In genomic region chr1:55150880-55151582, GRCh38 we compare ENCODE assay signal across 11 cellular contexts.
DNase-seq lines count a peak whose midpoint lies in the region; ATAC-seq and TF ChIP-seq lines count a peak whose summit lies in the region.
"Had no signal": no experiment of that assay in that cellular context is flagged by ENCODE, and none has a peak within 500 bp of the region (broad histone marks: within the 10 kb centered on the region; RNA-seq: fewer than 3 reads in every experiment).

No MANE protein-coding gene starts in this region.

- peak overlapping the region; percentile 83 for H3K27ac Mint-ChIP-seq in activated CD4-positive, alpha-beta T cell treated with anti-CD3 and anti-CD28 coated beads, Interleukin-2, amount 10 ng/mL, durations not matched to agents 24 days and 14 days
- H3K27ac Mint-ChIP-seq in activated CD8-positive, alpha-beta T cell treated with anti-CD3 and anti-CD28 coated beads for 36 hours: peak overlapping the region; percentile 92
- peak overlapping the region; percentile 83 for H3K27ac Mint-ChIP-seq in stimulated activated effector memory CD8-positive, alpha-beta T cell treated with anti-CD3 and anti-CD28 coated beads, Interleukin-12 subunit alpha, Interleukin-12 subunit beta, amount 100 ng/mL, for 72 hours

- no peak for TF ChIP-seq CTCF in activated CD8-positive, alpha-beta T cell treated with anti-CD3 and anti-CD28 coated beads for 36 hours (IDR thresholded peaks at IDR 0.05)

- H3K4me1 ChIP-seq in SJCRH30: no peaks in the 10 kb centered on the region
- H3K4me1 ChIP-seq: foreskin keratinocyte had no signal

- peak overlapping the region; percentile 74 for H3K4me3 Mint-ChIP-seq in activated CD4-positive, alpha-beta T cell treated with anti-CD3 and anti-CD28 coated beads, Interleukin-2, amount 10 ng/mL, durations not matched to agents 24 days and 14 days
- H3K4me3 Mint-ChIP-seq in activated CD8-positive, alpha-beta T cell treated with anti-CD3 and anti-CD28 coated beads for 36 hours: peak overlapping the region; percentile 65
- H3K4me3 Mint-ChIP-seq in stimulated activated effector memory CD8-positive, alpha-beta T cell treated with anti-CD3 and anti-CD28 coated beads, Interleukin-12 subunit alpha, Interleukin-12 subunit beta, amount 100 ng/mL, for 72 hours: peak overlapping the region; percentile 45

- POLR2A ChIA-PET in activated CD8-positive, alpha-beta T cell treated with anti-CD3 and anti-CD28 coated beads for 36 hours (lab: Charles Lee): interaction anchor here (1.7 kb wide), 1 partner anchor 7 kb away, joined by 5 read pairs; no protein-coding TSS in a partner anchor

- H3K27me3 ChIP-seq in SJCRH30: no peaks in the 10 kb centered on the region
- H3K27me3 ChIP-seq: foreskin keratinocyte had no signal

- H3K4me3 ChIP-seq in SJCRH30: no peak overlapping the region

- H3K27ac ChIP-seq in SJCRH30: no peak overlapping the region
- H3K27ac ChIP-seq: foreskin keratinocyte had no signal

- peak; percentile 86 for ATAC-seq in HG02981 (IDR thresholded peaks at IDR 0.05; ENCODE audit: unreplicated experiment)
- peak; percentile 94 for ATAC-seq in activated CD8-positive, alpha-beta T cell treated with anti-CD3 and anti-CD28 coated beads for 36 hours
- peak; percentile 72 for ATAC-seq in stimulated activated effector memory CD8-positive, alpha-beta T cell treated with anti-CD3 and anti-CD28 coated beads, Interleukin-12 subunit alpha, Interleukin-12 subunit beta, amount 100 ng/mL, for 72 hours
- ATAC-seq: foreskin keratinocyte had no signal

- H3K36me3 Mint-ChIP-seq in activated CD4-positive, alpha-beta T cell treated with anti-CD3 and anti-CD28 coated beads, Interleukin-2, amount 10 ng/mL, durations not matched to agents 24 days and 14 days (ENCODE audit: low read depth): peaks cover 47% of the 10 kb centered on the region
- peaks cover 36% of the 10 kb centered on the region for H3K36me3 Mint-ChIP-seq in activated CD8-positive, alpha-beta T cell treated with anti-CD3 and anti-CD28 coated beads for 36 hours (ENCODE audit: low read depth)
- H3K36me3 Mint-ChIP-seq in stimulated activated effector memory CD8-positive, alpha-beta T cell treated with anti-CD3 and anti-CD28 coated beads, Interleukin-12 subunit alpha, Interleukin-12 subunit beta, amount 100 ng/mL, for 72 hours: peaks cover 51% of the 10 kb centered on the region

- H3K9me3 Mint-ChIP-seq in activated CD4-positive, alpha-beta T cell treated with anti-CD3 and anti-CD28 coated beads, Interleukin-2, amount 10 ng/mL, durations not matched to agents 24 days and 14 days: no peaks in the 10 kb centered on the region
- H3K9me3 Mint-ChIP-seq in activated CD8-positive, alpha-beta T cell treated with anti-CD3 and anti-CD28 coated beads for 36 hours: no peaks in the 10 kb centered on the region
- no peaks in the 10 kb centered on the region for H3K9me3 Mint-ChIP-seq in stimulated activated effector memory CD8-positive, alpha-beta T cell treated with anti-CD3 and anti-CD28 coated beads, Interleukin-12 subunit alpha, Interleukin-12 subunit beta, amount 100 ng/mL, for 72 hours

- DNase-seq in activated CD4-positive, alpha-beta T cell treated with anti-CD3 and anti-CD28 coated beads, Interleukin-2, amount 10 ng/mL, durations not matched to agents 24 days and 14 days: peak; percentile 74
- no peak for DNase-seq in activated CD4-positive, alpha-beta T cell treated with anti-CD3 and anti-CD28 coated beads for 48 hours
- DNase-seq in activated CD8-positive, alpha-beta T cell treated with anti-CD3 and anti-CD28 coated beads for 36 hours: no peak
- DNase-seq in stimulated activated effector memory CD8-positive, alpha-beta T cell treated with anti-CD3 and anti-CD28 coated beads, Interleukin-12 subunit alpha, Interleukin-12 subunit beta, amount 100 ng/mL, for 72 hours (ENCODE audit: low spot score in 2 of 2): no peak
- no peak for DNase-seq in occipital lobe (lab: John Stamatoyannopoulos, UW)
- no peak for DNase-seq in SJCRH30
- DNase-seq in T-helper 9 cell: no peak
- DNase-seq: foreskin keratinocyte, H7, NCI-H2171 had no signal

- H3K27me3 Mint-ChIP-seq in activated CD4-positive, alpha-beta T cell treated with anti-CD3 and anti-CD28 coated beads, Interleukin-2, amount 10 ng/mL, durations not matched to agents 24 days and 14 days: no peaks in the 10 kb centered on the region
- H3K27me3 Mint-ChIP-seq in activated CD8-positive, alpha-beta T cell treated with anti-CD3 and anti-CD28 coated beads for 36 hours: no peaks in the 10 kb centered on the region

- CTCF ChIA-PET in activated CD8-positive, alpha-beta T cell treated with anti-CD3 and anti-CD28 coated beads for 36 hours (lab: Charles Lee): interaction anchor here (0.7 to 1.0 kb wide), 3 partner anchors 62 to 212 kb away, joined by 3 read pairs; no protein-coding TSS in a partner anchor

- H3K9me3 ChIP-seq in SJCRH30 (replicated peaks): no peaks in the 10 kb centered on the region

- peaks cover 19% of the 10 kb centered on the region for H3K4me1 Mint-ChIP-seq in activated CD4-positive, alpha-beta T cell treated with anti-CD3 and anti-CD28 coated beads, Interleukin-2, amount 10 ng/mL, durations not matched to agents 24 days and 14 days
- peaks cover 35% of the 10 kb centered on the region for H3K4me1 Mint-ChIP-seq in activated CD8-positive, alpha-beta T cell treated with anti-CD3 and anti-CD28 coated beads for 36 hours (ENCODE audit: low read depth)
- peaks cover 25% of the 10 kb centered on the region for H3K4me1 Mint-ChIP-seq in stimulated activated effector memory CD8-positive, alpha-beta T cell treated with anti-CD3 and anti-CD28 coated beads, Interleukin-12 subunit alpha, Interleukin-12 subunit beta, amount 100 ng/mL, for 72 hours

- peaks cover 45% of the 10 kb centered on the region for H3K36me3 ChIP-seq in SJCRH30

- intact Hi-C loops in activated CD4-positive, alpha-beta T cell treated with anti-CD3 and anti-CD28 coated beads, Interleukin-2, amount 10 ng/mL, durations not matched to agents 24 days and 14 days (cut with micrococcal nuclease): loop anchor here (5.0 kb wide), 1 partner anchor 61 kb away; no protein-coding TSS in a partner anchor
- intact Hi-C loops in activated CD8-positive, alpha-beta T cell treated with anti-CD3 and anti-CD28 coated beads for 36 hours (cut with micrococcal nuclease): no loop called here
